28 cellular contexts compared by ENCODE assay signal in the genomic region with DNA sequence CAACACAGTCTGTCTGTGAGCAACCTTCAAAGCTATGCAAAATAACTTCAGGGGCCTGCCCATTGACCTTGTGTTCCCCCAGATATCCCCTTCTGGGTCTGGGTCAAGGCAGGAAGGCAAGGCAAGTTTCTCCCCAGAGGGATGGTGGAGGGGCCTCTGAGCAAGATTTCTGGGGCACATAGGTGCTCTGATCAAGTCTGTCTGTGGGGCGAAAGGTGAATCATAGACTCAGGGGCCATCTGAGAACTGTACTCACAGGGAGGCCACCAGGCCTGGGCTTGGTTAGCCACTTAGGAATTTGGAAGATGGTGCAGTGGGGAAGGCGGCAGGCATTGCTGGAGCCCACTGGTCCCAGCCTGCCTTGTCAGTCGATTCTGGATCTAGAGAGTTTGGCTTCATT.
"Had no signal": no experiment of that assay in that cellular context is flagged by ENCODE, and none has a peak within 500 bp of the region (broad histone marks: within the 10 kb centered on the region; RNA-seq: fewer than 3 reads in every experiment).

No MANE protein-coding gene starts in this region.

- H3K4me3 ChIP-seq: stomach, suprapubic skin, testis, thoracic aorta, thyroid gland, tibial artery, tibial nerve, transverse colon, upper lobe of left lung, upper lobe of right lung, uterus, vagina had no signal

- H3K9me3 Mint-ChIP-seq: stimulated activated effector memory CD8-positive, alpha-beta T cell treated with anti-CD3 and anti-CD28 coated beads, Interleukin-12 subunit alpha, Interleukin-12 subunit beta, amount 100 ng/mL, for 72 hours; stimulated activated memory B cell treated with anti-CD40 and anti-IgM and Interleukin-4, amounts not matched to agents 10 μg/mL and 1 μg/mL and 100 μg/mL, for 72 hours; stimulated activated naive B cell treated with anti-CD40 and anti-IgM and Interleukin-4, amounts not matched to agents 10 μg/mL and 1 μg/mL and 100 μg/mL, for 72 hours; stimulated activated naive CD8-positive, alpha-beta T cell treated with anti-CD3 and anti-CD28 coated beads, Interleukin-15, amount 100 ng/mL, for 72 hours; stimulated activated naive CD8-positive, alpha-beta T cell treated with anti-CD3 and anti-CD28 coated beads, Interleukin-15, Interleukin-2, amounts not matched to agents 100 ng/mL and 50 ng/mL, for 24 hours; type B pancreatic cell had no signal

- H3K27ac ChIP-seq: stomach, suprapubic skin, testis, thoracic aorta, thyroid gland, tibial artery, tibial nerve, transverse colon, upper lobe of left lung, upper lobe of right lung, uterus, vagina had no signal

- DNase-seq: stimulated activated CD4-positive, alpha-beta T cell treated with anti-CD3 and anti-CD28 coated beads, Interleukin-2, amount 100 ng/mL, for 48 hours; stimulated activated CD4-positive, alpha-beta T cell treated with anti-CD3 and anti-CD28 coated beads, Interleukin-4, amount 100 ng/mL, for 1 hour; stimulated activated CD4-positive, alpha-beta T cell treated with anti-CD3 and anti-CD28 coated beads, Interleukin-4, amount 100 ng/mL, for 24 hours; stimulated activated CD4-positive, alpha-beta T cell treated with anti-CD3 and anti-CD28 coated beads, Interleukin-4, amount 100 ng/mL, for 4 hours; stimulated activated CD8-positive, alpha-beta memory T cell treated with anti-CD3 and anti-CD28 coated beads, Interleukin-4, amount 100 ng/mL, for 48 hours; stimulated activated naive B cell treated with anti-CD40 and anti-IgM and Interleukin-4, amounts not matched to agents 10 μg/mL and 1 μg/mL and 100 μg/mL, for 72 hours; stimulated activated naive CD4-positive, alpha-beta T cell; stimulated activated naive CD4-positive, alpha-beta T cell treated with Interleukin-2 at 50 U/mL for 16 hours; stimulated activated naive CD8-positive, alpha-beta T cell treated with anti-CD3 and anti-CD28 coated beads, Interleukin-15, amount 100 ng/mL, for 72 hours; stimulated activated naive CD8-positive, alpha-beta T cell treated with anti-CD3 and anti-CD28 coated beads, Interleukin-15, Interleukin-2, amounts not matched to agents 100 U/mL and 50 U/mL, for 24 hours; stomach; substantia nigra; testis; thyroid gland; tibial artery; transverse colon; trophoblast cell; upper lobe of left lung; upper lobe of right lung; uterus had no signal

- H3K36me3 ChIP-seq: stomach, suprapubic skin, thoracic aorta, thyroid gland, tibial artery, tibial nerve, transverse colon, upper lobe of left lung, upper lobe of right lung, uterus, vagina had no signal

- H3K4me1 Mint-ChIP-seq: stimulated activated effector memory CD8-positive, alpha-beta T cell treated with anti-CD3 and anti-CD28 coated beads, Interleukin-12 subunit alpha, Interleukin-12 subunit beta, amount 100 ng/mL, for 72 hours; stimulated activated memory B cell treated with anti-CD40 and anti-IgM and Interleukin-4, amounts not matched to agents 10 μg/mL and 1 μg/mL and 100 μg/mL, for 72 hours; stimulated activated naive B cell treated with anti-CD40 and anti-IgM and Interleukin-4, amounts not matched to agents 10 μg/mL and 1 μg/mL and 100 μg/mL, for 72 hours; stimulated activated naive CD8-positive, alpha-beta T cell treated with anti-CD3 and anti-CD28 coated beads, Interleukin-15, amount 100 ng/mL, for 72 hours had no signal

- H3K4me3 Mint-ChIP-seq: stimulated activated effector memory CD8-positive, alpha-beta T cell treated with anti-CD3 and anti-CD28 coated beads, Interleukin-12 subunit alpha, Interleukin-12 subunit beta, amount 100 ng/mL, for 72 hours; stimulated activated memory B cell treated with anti-CD40 and anti-IgM and Interleukin-4, amounts not matched to agents 10 μg/mL and 1 μg/mL and 100 μg/mL, for 72 hours; stimulated activated naive B cell treated with anti-CD40 and anti-IgM and Interleukin-4, amounts not matched to agents 10 μg/mL and 1 μg/mL and 100 μg/mL, for 72 hours; stimulated activated naive CD8-positive, alpha-beta T cell treated with anti-CD3 and anti-CD28 coated beads, Interleukin-15, amount 100 ng/mL, for 72 hours; stimulated activated naive CD8-positive, alpha-beta T cell treated with anti-CD3 and anti-CD28 coated beads, Interleukin-15, Interleukin-2, amounts not matched to agents 100 ng/mL and 50 ng/mL, for 24 hours; type B pancreatic cell had no signal

- H3K9me3 ChIP-seq: stomach, suprapubic skin, testis, thoracic aorta, thyroid gland, tibial artery, tibial nerve, transverse colon, upper lobe of left lung, upper lobe of right lung, uterus, vagina had no signal

- H3K4me1 ChIP-seq: stomach, suprapubic skin, testis, thyroid gland, tibial artery, tibial nerve, transverse colon, upper lobe of left lung, upper lobe of right lung, uterus, vagina had no signal

- H3K27ac Mint-ChIP-seq: stimulated activated effector memory CD8-positive, alpha-beta T cell treated with anti-CD3 and anti-CD28 coated beads, Interleukin-12 subunit alpha, Interleukin-12 subunit beta, amount 100 ng/mL, for 72 hours; stimulated activated memory B cell treated with anti-CD40 and anti-IgM and Interleukin-4, amounts not matched to agents 10 μg/mL and 1 μg/mL and 100 μg/mL, for 72 hours; stimulated activated naive B cell treated with anti-CD40 and anti-IgM and Interleukin-4, amounts not matched to agents 10 μg/mL and 1 μg/mL and 100 μg/mL, for 72 hours; stimulated activated naive CD8-positive, alpha-beta T cell treated with anti-CD3 and anti-CD28 coated beads, Interleukin-15, Interleukin-2, amounts not matched to agents 100 ng/mL and 50 ng/mL, for 24 hours; type B pancreatic cell had no signal

- H3K27me3 ChIP-seq: testis, thyroid gland, tibial nerve, transverse colon, upper lobe of left lung, upper lobe of right lung, uterus, vagina had no signal

- H3K36me3 Mint-ChIP-seq: stimulated activated effector memory CD8-positive, alpha-beta T cell treated with anti-CD3 and anti-CD28 coated beads, Interleukin-12 subunit alpha, Interleukin-12 subunit beta, amount 100 ng/mL, for 72 hours; stimulated activated memory B cell treated with anti-CD40 and anti-IgM and Interleukin-4, amounts not matched to agents 10 μg/mL and 1 μg/mL and 100 μg/mL, for 72 hours; stimulated activated naive B cell treated with anti-CD40 and anti-IgM and Interleukin-4, amounts not matched to agents 10 μg/mL and 1 μg/mL and 100 μg/mL, for 72 hours; type B pancreatic cell had no signal
